ENCODE assay signal across 13 cellular contexts in genomic region chr14:33943081-33943480, GRCh38. TPM values are rescaled to one million over a fixed set of nuclear protein-coding genes. Genes with fewer than 3 reads are reported as not detected.
DNase-seq lines count a peak whose midpoint lies in the region; ATAC-seq and TF ChIP-seq lines count a peak whose summit lies in the region.
"Had no signal": no experiment of that assay in that cellular context is flagged by ENCODE, and none has a peak within 500 bp of the region (broad histone marks: within the 10 kb centered on the region; RNA-seq: fewer than 3 reads in every experiment).

No MANE protein-coding gene starts in this region.

- TF ChIP-seq CTCF in mucosa of descending colon (IDR thresholded peaks at IDR 0.05): no peak
- TF ChIP-seq CTCF in hepatocyte (IDR thresholded peaks at IDR 0.05; ENCODE audit: poor library complexity): no peak

- DNase-seq in DMS 273 (lab: John Stamatoyannopoulos, UW; ENCODE audit: unreplicated experiment) (peak; percentile 82), NCI-H1694 treated with DMSO at 0.1 percent for 48 hours (lab: John Stamatoyannopoulos, UW) (peak; percentile 80), SHP77 (lab: John Stamatoyannopoulos, UW) (peak; percentile 84 to 91), mucosa of descending colon (peak in 2 of 3 donors; percentile 48 to 57), hepatocyte (ENCODE audit: low spot score) (no peak), aorta (no peak)
- DNase-seq in activated naive CD4-positive, alpha-beta T cell treated with Interleukin-2 at 50 U/mL for 16 hours: no peak
- DNase-seq in activated naive CD8-positive, alpha-beta T cell treated with anti-CD3 and anti-CD28 coated beads, Interleukin-2, amount 50 U/mL, for 24 hours: no peak
- DNase-seq: activated CD4-positive, CD25-positive, alpha-beta regulatory T cell; effector memory CD8-positive, alpha-beta T cell; immature natural killer cell had no signal

- no peak overlapping the region for H2AFZ ChIP-seq in hepatocyte

- H3K9me3 ChIP-seq in mucosa of descending colon: no peaks in the 10 kb centered on the region
- H3K9me3 ChIP-seq in hepatocyte (ENCODE audit: low read depth): no peaks in the 10 kb centered on the region
- no peaks in the 10 kb centered on the region for H3K9me3 ChIP-seq in aorta (ENCODE audit: control insufficient read depth, low read length)
- H3K9me3 ChIP-seq: HAP-1 had no signal

- peaks cover 6% of the 10 kb centered on the region for H3K27me3 Mint-ChIP-seq in activated naive CD8-positive, alpha-beta T cell treated with anti-CD3 and anti-CD28 coated beads, Interleukin-2, amount 50 U/mL, for 24 hours
- H3K27me3 Mint-ChIP-seq: effector memory CD8-positive, alpha-beta T cell had no signal

- ATAC-seq in mucosa of descending colon (peak; percentile 15), aorta (ENCODE audit: low FRiP score) (no peak)
- no peak for ATAC-seq in activated naive CD8-positive, alpha-beta T cell treated with anti-CD3 and anti-CD28 coated beads, Interleukin-2, amount 50 U/mL, for 24 hours
- ATAC-seq: effector memory CD8-positive, alpha-beta T cell had no signal

- H3K9me2 ChIP-seq in hepatocyte (replicated peaks; ENCODE audit: insufficient read depth): no peaks in the 10 kb centered on the region

- no peaks in the 10 kb centered on the region for H3K9me3 Mint-ChIP-seq in activated naive CD8-positive, alpha-beta T cell treated with anti-CD3 and anti-CD28 coated beads, Interleukin-2, amount 50 U/mL, for 24 hours
- H3K9me3 Mint-ChIP-seq: activated naive CD4-positive, alpha-beta T cell treated with anti-CD3 and anti-CD28 coated beads, Interleukin-2, amount 50 U/mL, for 24 hours; effector memory CD8-positive, alpha-beta T cell had no signal

- 70% methylated on average over 5 of the region's 5 CpGs for WGBS in hepatocyte (ENCODE audit: low lambda C conversion rate, missing lambda C conversion rate)
- WGBS in aorta, 2 donors: 58 to 64% methylated on average over 5 of the region's 5 CpGs

- no peak overlapping the region for H3K27ac ChIP-seq in hepatocyte
- no peak overlapping the region for H3K27ac ChIP-seq in aorta (ENCODE audit: low read depth in 1 of 2, low read length in 2 of 2)

- H3K4me3 ChIP-seq in mucosa of descending colon: no peak overlapping the region
- H3K4me3 ChIP-seq in hepatocyte: no peak overlapping the region
- H3K4me3 ChIP-seq in aorta (ENCODE audit: low read length in 2 of 2): no peak overlapping the region
- H3K4me3 ChIP-seq: HAP-1 had no signal

- H3K36me3 ChIP-seq in mucosa of descending colon (ENCODE audit: low read depth) (no peaks in the 10 kb centered on the region), hepatocyte (replicated peaks; ENCODE audit: insufficient read depth, low read depth) (no peaks in the 10 kb centered on the region), aorta (ENCODE audit: control insufficient read depth in 1 of 2, insufficient read depth in 2 of 2, low read length in 1 of 2) (no peaks in the 10 kb centered on the region)
- H3K36me3 ChIP-seq: HAP-1 had no signal

- H3K4me1 Mint-ChIP-seq in activated naive CD8-positive, alpha-beta T cell treated with anti-CD3 and anti-CD28 coated beads, Interleukin-2, amount 50 U/mL, for 24 hours: peaks cover 5% of the 10 kb centered on the region
- H3K4me1 Mint-ChIP-seq: immature natural killer cell had no signal

- H3K4me1 ChIP-seq in mucosa of descending colon (ENCODE audit: low read depth) (peaks cover 28% of the 10 kb centered on the region), hepatocyte (ENCODE audit: insufficient read depth) (peaks cover 9% of the 10 kb centered on the region), aorta (ENCODE audit: control insufficient read depth in 1 of 2, insufficient read depth in 2 of 2, low read length in 2 of 2) (peaks cover 0 to 2% of the 10 kb centered on the region in 2 donors)

- H3K4me2 ChIP-seq in hepatocyte: no peak overlapping the region

- intact Hi-C loops in mucosa of descending colon (cut with DNase I, micrococcal nuclease) (no loop called here), aorta (cut with DNase I) (no loop called here)

- no peak overlapping the region for H3K4me3 Mint-ChIP-seq in activated naive CD8-positive, alpha-beta T cell treated with anti-CD3 and anti-CD28 coated beads, Interleukin-2, amount 50 U/mL, for 24 hours
- H3K4me3 Mint-ChIP-seq: activated naive CD4-positive, alpha-beta T cell treated with anti-CD3 and anti-CD28 coated beads, Interleukin-2, amount 50 U/mL, for 24 hours; effector memory CD8-positive, alpha-beta T cell; immature natural killer cell had no signal

- no peaks in the 10 kb centered on the region for H3K27me3 ChIP-seq in hepatocyte
- H3K27me3 ChIP-seq in aorta (ENCODE audit: control insufficient read depth in 1 of 2, insufficient read depth in 2 of 2, low read length in 1 of 2): peaks cover 0 to 1% of the 10 kb centered on the region in 2 donors

- H3K27ac Mint-ChIP-seq in activated naive CD8-positive, alpha-beta T cell treated with anti-CD3 and anti-CD28 coated beads, Interleukin-2, amount 50 U/mL, for 24 hours: no peak overlapping the region
- H3K27ac Mint-ChIP-seq: activated naive CD4-positive, alpha-beta T cell treated with anti-CD3 and anti-CD28 coated beads, Interleukin-2, amount 50 U/mL, for 24 hours; effector memory CD8-positive, alpha-beta T cell; immature natural killer cell had no signal

- H3K36me3 Mint-ChIP-seq in activated naive CD8-positive, alpha-beta T cell treated with anti-CD3 and anti-CD28 coated beads, Interleukin-2, amount 50 U/mL, for 24 hours (ENCODE audit: low read depth): no peaks in the 10 kb centered on the region
- H3K36me3 Mint-ChIP-seq: activated naive CD4-positive, alpha-beta T cell treated with anti-CD3 and anti-CD28 coated beads, Interleukin-2, amount 50 U/mL, for 24 hours had no signal

- peaks cover 43% of the 10 kb centered on the region for H3K79me2 ChIP-seq in hepatocyte

- no peaks in the 10 kb centered on the region for H4K20me1 ChIP-seq in hepatocyte (ENCODE audit: insufficient read depth, poor library complexity, severe bottlenecking)

RNA-seq across cellular contexts. Expression of gene EGLN3, which starts 7.8 kb away (rescaled TPM):
- total RNA-seq in mucosa of descending colon (100 to 1,000 TPM in 1 of 3 donors, 10 to 100 TPM in 2; 50.8 to 140 (median 72.8) TPM), hepatocyte (11.9 and 12.8 TPM in 2 replicates), aorta (10 to 100 TPM; 23.9 to 46.7 TPM)
- polyA plus RNA-seq in hepatocyte (14.9 and 17.2 TPM in 2 replicates), aorta (10 to 100 TPM in 1 of 2 donors, under 1 TPM in 1; 0.33 to 15.7 TPM)

Comparison
In these comparisons a context has a peak if more than half of its experiments do, and no peak if none do; other contexts are left out.
1. DNase-seq: peak in DMS 273 (single experiment), NCI-H1694 treated with DMSO at 0.1 percent for 48 hours (single experiment), SHP77 (2 of 2) and mucosa of descending colon (2 of 3); none in activated naive CD4-positive, alpha-beta T cell treated with Interleukin-2 at 50 U/mL for 16 hours (single experiment), hepatocyte (single experiment), aorta (0 of 2) and activated naive CD8-positive, alpha-beta T cell treated with anti-CD3 and anti-CD28 coated beads, Interleukin-2, amount 50 U/mL, for 24 hours (single experiment).